1 cellular context compared by ENCODE assay signal in genomic region chr7:105353752-105354328, GRCh38.
TF ChIP-seq lines count a peak whose summit lies in the region.

No MANE protein-coding gene starts in this region.

TF ChIP-seq in HepG2, 621 proteins besides CTCF, POLR2A, EP300 and RAD21:
- no peak for TF ChIP-seq ZBTB46 (CRISPR knock-in tag; IDR thresholded peaks at IDR 0.05; ENCODE audit: borderline replicate concordance)
- TF ChIP-seq XRCC5 (optimal IDR thresholded peaks at IDR 0.05; ENCODE audit: low read length): no peak
- no peak for TF ChIP-seq ZKSCAN5 (CRISPR knock-in tag; IDR thresholded peaks at IDR 0.05)
- no peak for TF ChIP-seq JUN (CRISPR knock-in tag; IDR thresholded peaks at IDR 0.05)
- no peak for TF ChIP-seq DRAP1 (CRISPR knock-in tag; IDR thresholded peaks at IDR 0.05)
- no peak for TF ChIP-seq ZNF530 (CRISPR knock-in tag; IDR thresholded peaks at IDR 0.05; ENCODE audit: low read depth)
- TF ChIP-seq ZNF10 (CRISPR knock-in tag; IDR thresholded peaks at IDR 0.05; ENCODE audit: borderline replicate concordance, low read depth): no peak
